ENCODE assay signal across 1 cellular context in genomic region chr10:24118246-24118645, GRCh38.
TF ChIP-seq lines count a peak whose summit lies in the region.

No MANE protein-coding gene starts in this region.

TF ChIP-seq in H1, 55 proteins besides CTCF, POLR2A, EP300 and RAD21 (continued from another document):
- TF ChIP-seq ATF3 (IDR thresholded peaks at IDR 0.05; ENCODE audit: insufficient read depth, low read depth, low read length), result no peak
